ENCODE assay signal across 34 cellular contexts in genomic region chr10:130967161-130967560, GRCh38.
"Had no signal": no experiment of that assay in that cellular context is flagged by ENCODE, and none has a peak within 500 bp of the region (broad histone marks: within the 10 kb centered on the region; RNA-seq: fewer than 3 reads in every experiment).

No MANE protein-coding gene starts in this region.

- H3K4me3 ChIP-seq: ascending aorta, cardiac muscle cell had no signal

- H3K4me1 ChIP-seq: ascending aorta had no signal

- H3K9me3 ChIP-seq: ascending aorta had no signal

- H3K27ac ChIP-seq: ascending aorta, cardiac muscle cell, VCaP had no signal

- ATAC-seq: activated CD8-positive, alpha-beta T cell treated with anti-CD3 and anti-CD28 coated beads for 36 hours; activated naive CD8-positive, alpha-beta T cell treated with anti-CD3 and anti-CD28 coated beads, Interleukin-2, amount 50 U/mL, for 24 hours had no signal

- H3K27me3 ChIP-seq: ascending aorta, cardiac muscle cell had no signal

- DNase-seq: activated B cell treated with CpG ODN at 0.5 μM for 24 hours; activated CD4-positive, alpha-beta memory T cell treated with anti-CD3 and anti-CD28 coated beads for 36 hours; activated CD4-positive, alpha-beta T cell treated with anti-CD3 and anti-CD28 coated beads for 4 hours; activated CD4-positive, alpha-beta T cell treated with anti-CD3 and anti-CD28 coated beads, Interleukin-2, amount 10 ng/mL, durations not matched to agents 24 days and 14 days; activated CD4-positive, alpha-beta T cell treated with anti-CD3 and anti-CD28 coated beads, Interleukin-2, amount 50 U/mL, for 1 hour; activated CD4-positive, alpha-beta T cell treated with anti-CD3 and anti-CD28 coated beads, Interleukin-2, amount 50 U/mL, for 4 hours; activated CD4-positive, CD25-positive, alpha-beta regulatory T cell treated with anti-CD3 and anti-CD28 coated beads, Interleukin-2, amount 50 U/mL, for 72 hours; activated CD8-positive, alpha-beta memory T cell treated with anti-CD3 and anti-CD28 coated beads, Interleukin-2, amount 50 U/mL, for 4 hours; activated CD8-positive, alpha-beta T cell treated with anti-CD3 and anti-CD28 coated beads for 36 hours; activated effector memory CD4-positive, alpha-beta T cell treated with Interleukin-2 at 50 U/mL for 16 hours; activated gamma-delta T cell; activated naive CD4-positive, alpha-beta T cell treated with anti-CD3 and anti-CD28 coated beads, Interleukin-2, amount 10 ng/mL, durations not matched to agents 7 days and 5 days; activated naive CD4-positive, alpha-beta T cell treated with Interleukin-2 at 50 U/mL for 16 hours; activated naive CD8-positive, alpha-beta T cell treated with anti-CD3 and anti-CD28 coated beads, Interleukin-2, amount 10 ng/mL, durations not matched to agents 7 days and 5 days; activated naive CD8-positive, alpha-beta T cell treated with anti-CD3 and anti-CD28 coated beads, Interleukin-2, amount 50 U/mL, for 24 hours; activated T-cell treated with anti-CD3 and anti-CD28 coated beads for 4 hours; activated T-cell treated with anti-CD3 and anti-CD28 coated beads, Interleukin-2, amount 50 U/mL, for 24 hours; activated T-cell treated with anti-CD3 and anti-CD28 coated beads, Interleukin-2, amount 50 U/mL, for 48 hours; amygdala; anterior cingulate cortex; caudate nucleus; cerebellar nuclear complex; T-helper 1 cell; T-helper 2 cell; T-helper 9 cell had no signal

- H3K27ac Mint-ChIP-seq: activated B cell treated with CpG ODN at 0.5 μM for 24 hours; activated CD4-positive, alpha-beta memory T cell treated with anti-CD3 and anti-CD28 coated beads for 36 hours; activated CD4-positive, alpha-beta T cell treated with anti-CD3 and anti-CD28 coated beads, Interleukin-2, amount 10 ng/mL, durations not matched to agents 24 days and 14 days; activated CD8-positive, alpha-beta T cell treated with anti-CD3 and anti-CD28 coated beads for 36 hours; activated naive CD4-positive, alpha-beta T cell treated with anti-CD3 and anti-CD28 coated beads, Interleukin-2, amount 10 ng/mL, durations not matched to agents 7 days and 5 days; activated naive CD8-positive, alpha-beta T cell; activated naive CD8-positive, alpha-beta T cell treated with anti-CD3 and anti-CD28 coated beads, Interleukin-2, amount 10 ng/mL, durations not matched to agents 7 days and 5 days; activated naive CD8-positive, alpha-beta T cell treated with anti-CD3 and anti-CD28 coated beads, Interleukin-2, amount 50 U/mL, for 24 hours; activated T-cell treated with anti-CD3 and anti-CD28 coated beads, Interleukin-2, amount 50 U/mL, for 24 hours; activated T-helper 2 cell treated with anti-CD3 and anti-CD28 coated beads, Interferon-gamma antibody, Interleukin-2, Interleukin-4, amounts not matched to agents 10 μg/mL and 5 μg/mL and 100 μg/mL, durations not matched to agents 14 hours and 24 hours and 36 hours; brain; T-helper 1 cell treated with Interleukin-12 subunit alpha and Interleukin-12 subunit beta and Interleukin-4 antibody, amounts not matched to agents 30 μg/mL and 1 μg/mL, for 36 hours; T-helper 2 cell treated with Interferon-gamma antibody and Interleukin-4, amounts not matched to agents 5 μg/mL and 100 μg/mL, for 36 hours had no signal

- H3K27me3 Mint-ChIP-seq: activated B cell treated with CpG ODN at 0.5 μM for 24 hours; activated CD4-positive, alpha-beta memory T cell treated with anti-CD3 and anti-CD28 coated beads for 36 hours; activated CD4-positive, alpha-beta T cell treated with anti-CD3 and anti-CD28 coated beads, Interleukin-2, amount 10 ng/mL, durations not matched to agents 24 days and 14 days; activated CD8-positive, alpha-beta T cell treated with anti-CD3 and anti-CD28 coated beads for 36 hours; activated naive CD4-positive, alpha-beta T cell treated with anti-CD3 and anti-CD28 coated beads, Interleukin-2, amount 10 ng/mL, durations not matched to agents 7 days and 5 days; activated naive CD8-positive, alpha-beta T cell; activated naive CD8-positive, alpha-beta T cell treated with anti-CD3 and anti-CD28 coated beads, Interleukin-2, amount 10 ng/mL, durations not matched to agents 7 days and 5 days; activated naive CD8-positive, alpha-beta T cell treated with anti-CD3 and anti-CD28 coated beads, Interleukin-2, amount 50 U/mL, for 24 hours; activated T-cell treated with anti-CD3 and anti-CD28 coated beads, Interleukin-2, amount 50 U/mL, for 24 hours; central memory CD8-positive, alpha-beta T cell had no signal

- H3K36me3 Mint-ChIP-seq: activated CD4-positive, alpha-beta memory T cell treated with anti-CD3 and anti-CD28 coated beads for 36 hours; activated naive CD4-positive, alpha-beta T cell treated with anti-CD3 and anti-CD28 coated beads, Interleukin-2, amount 10 ng/mL, durations not matched to agents 7 days and 5 days; activated naive CD8-positive, alpha-beta T cell; activated naive CD8-positive, alpha-beta T cell treated with anti-CD3 and anti-CD28 coated beads, Interleukin-2, amount 10 ng/mL, durations not matched to agents 7 days and 5 days; brain had no signal

- H3K36me3 ChIP-seq: ascending aorta, cardiac muscle cell had no signal

- H3K4me3 Mint-ChIP-seq: activated B cell treated with CpG ODN at 0.5 μM for 24 hours; activated CD4-positive, alpha-beta memory T cell treated with anti-CD3 and anti-CD28 coated beads for 36 hours; activated CD4-positive, alpha-beta T cell treated with anti-CD3 and anti-CD28 coated beads, Interleukin-2, amount 10 ng/mL, durations not matched to agents 24 days and 14 days; activated CD8-positive, alpha-beta T cell treated with anti-CD3 and anti-CD28 coated beads for 36 hours; activated naive CD4-positive, alpha-beta T cell treated with anti-CD3 and anti-CD28 coated beads, Interleukin-2, amount 10 ng/mL, durations not matched to agents 7 days and 5 days; activated naive CD8-positive, alpha-beta T cell; activated naive CD8-positive, alpha-beta T cell treated with anti-CD3 and anti-CD28 coated beads, Interleukin-2, amount 10 ng/mL, durations not matched to agents 7 days and 5 days; activated naive CD8-positive, alpha-beta T cell treated with anti-CD3 and anti-CD28 coated beads, Interleukin-2, amount 50 U/mL, for 24 hours; activated T-cell treated with anti-CD3 and anti-CD28 coated beads, Interleukin-2, amount 50 U/mL, for 24 hours; brain; central memory CD8-positive, alpha-beta T cell; T-helper 1 cell treated with Interleukin-12 subunit alpha and Interleukin-12 subunit beta and Interleukin-4 antibody, amounts not matched to agents 30 μg/mL and 1 μg/mL, for 36 hours; T-helper 2 cell treated with Interferon-gamma antibody and Interleukin-4, amounts not matched to agents 5 μg/mL and 100 μg/mL, for 36 hours had no signal

- H3K4me1 Mint-ChIP-seq: activated B cell treated with CpG ODN at 0.5 μM for 24 hours; activated CD4-positive, alpha-beta T cell treated with anti-CD3 and anti-CD28 coated beads, Interleukin-2, amount 10 ng/mL, durations not matched to agents 24 days and 14 days; activated naive CD4-positive, alpha-beta T cell treated with anti-CD3 and anti-CD28 coated beads, Interleukin-2, amount 10 ng/mL, durations not matched to agents 7 days and 5 days; activated naive CD8-positive, alpha-beta T cell treated with anti-CD3 and anti-CD28 coated beads, Interleukin-2, amount 10 ng/mL, durations not matched to agents 7 days and 5 days; activated naive CD8-positive, alpha-beta T cell treated with anti-CD3 and anti-CD28 coated beads, Interleukin-2, amount 50 U/mL, for 24 hours; brain; central memory CD8-positive, alpha-beta T cell had no signal

- H3K9me3 Mint-ChIP-seq: activated B cell treated with CpG ODN at 0.5 μM for 24 hours; activated CD4-positive, alpha-beta memory T cell treated with anti-CD3 and anti-CD28 coated beads for 36 hours; activated CD4-positive, alpha-beta T cell treated with anti-CD3 and anti-CD28 coated beads, Interleukin-2, amount 10 ng/mL, durations not matched to agents 24 days and 14 days; activated CD8-positive, alpha-beta T cell treated with anti-CD3 and anti-CD28 coated beads for 36 hours; activated naive CD8-positive, alpha-beta T cell treated with anti-CD3 and anti-CD28 coated beads, Interleukin-2, amount 10 ng/mL, durations not matched to agents 7 days and 5 days; activated naive CD8-positive, alpha-beta T cell treated with anti-CD3 and anti-CD28 coated beads, Interleukin-2, amount 50 U/mL, for 24 hours; activated T-cell treated with anti-CD3 and anti-CD28 coated beads, Interleukin-2, amount 50 U/mL, for 24 hours; activated T-helper 2 cell treated with anti-CD3 and anti-CD28 coated beads, Interferon-gamma antibody, Interleukin-2, Interleukin-4, amounts not matched to agents 10 μg/mL and 5 μg/mL and 100 μg/mL, durations not matched to agents 14 hours and 24 hours and 36 hours; central memory CD8-positive, alpha-beta T cell; T-helper 1 cell treated with Interleukin-12 subunit alpha and Interleukin-12 subunit beta and Interleukin-4 antibody, amounts not matched to agents 30 μg/mL and 1 μg/mL, for 36 hours; T-helper 2 cell treated with Interferon-gamma antibody and Interleukin-4, amounts not matched to agents 5 μg/mL and 100 μg/mL, for 36 hours had no signal
